9 cellular contexts compared by ENCODE assay signal in genomic region chr11:124623861-124624525, GRCh38. TPM values are rescaled to one million over a fixed set of nuclear protein-coding genes. Genes with fewer than 3 reads are reported as not detected.
DNase-seq lines count a peak whose midpoint lies in the region; ATAC-seq and TF ChIP-seq lines count a peak whose summit lies in the region.
"Had no signal": no experiment of that assay in that cellular context is flagged by ENCODE, and none has a peak within 500 bp of the region (broad histone marks: within the 10 kb centered on the region; RNA-seq: fewer than 3 reads in every experiment).

No MANE protein-coding gene starts in this region.

- peaks cover 4% of the 10 kb centered on the region for H3K4me1 ChIP-seq in testis

- peak overlapping the region; percentile 80 for H3K4me3 Mint-ChIP-seq in activated CD8-positive, alpha-beta memory T cell treated with anti-CD3 and anti-CD28 coated beads, Interleukin-2, amount 10 ng/mL, durations not matched to agents 7 days and 5 days
- H3K4me3 Mint-ChIP-seq in activated naive CD8-positive, alpha-beta T cell treated with anti-CD3 and anti-CD28 coated beads for 36 hours: peak overlapping the region; percentile 93

- intact Hi-C loops in testis (cut with DNase I; ENCODE audit: low total_unique reads): no loop called here

- H3K36me3 ChIP-seq in testis (ENCODE audit: low read depth, missing control alignments): no peaks in the 10 kb centered on the region

- H3K36me3 Mint-ChIP-seq in activated CD8-positive, alpha-beta memory T cell treated with anti-CD3 and anti-CD28 coated beads, Interleukin-2, amount 10 ng/mL, durations not matched to agents 7 days and 5 days: peaks cover 27% of the 10 kb centered on the region
- H3K36me3 Mint-ChIP-seq in activated naive CD8-positive, alpha-beta T cell treated with anti-CD3 and anti-CD28 coated beads for 36 hours: peaks cover 22% of the 10 kb centered on the region

- DNase-seq in activated CD8-positive, alpha-beta memory T cell treated with anti-CD3 and anti-CD28 coated beads, Interleukin-2, amount 10 ng/mL, durations not matched to agents 7 days and 5 days: no peak
- no peak for DNase-seq in activated CD8-positive, alpha-beta memory T cell treated with anti-CD3 and anti-CD28 coated beads, Interleukin-2, amount 50 U/mL, for 4 hours
- no peak for DNase-seq in activated naive CD8-positive, alpha-beta T cell treated with anti-CD3 and anti-CD28 coated beads for 36 hours
- DNase-seq in iris pigment epithelial cell (ENCODE audit: low read depth) (peak; percentile 39), testis (no peak), NCI-H1694 (lab: John Stamatoyannopoulos, UW) (no peak), cerebellum (ENCODE audit: low spot score) (no peak)

- no peak for ATAC-seq in activated CD8-positive, alpha-beta memory T cell treated with anti-CD3 and anti-CD28 coated beads, Interleukin-2, amount 10 ng/mL, durations not matched to agents 7 days and 5 days
- ATAC-seq in HG02610 (IDR thresholded peaks at IDR 0.05; ENCODE audit: unreplicated experiment): no peak

- no peaks in the 10 kb centered on the region for H3K9me3 Mint-ChIP-seq in activated CD8-positive, alpha-beta memory T cell treated with anti-CD3 and anti-CD28 coated beads, Interleukin-2, amount 10 ng/mL, durations not matched to agents 7 days and 5 days (ENCODE audit: low read depth)
- H3K9me3 Mint-ChIP-seq in activated naive CD8-positive, alpha-beta T cell treated with anti-CD3 and anti-CD28 coated beads for 36 hours: no peaks in the 10 kb centered on the region

- peak overlapping the region; percentile 81 for H3K27ac Mint-ChIP-seq in activated CD8-positive, alpha-beta memory T cell treated with anti-CD3 and anti-CD28 coated beads, Interleukin-2, amount 10 ng/mL, durations not matched to agents 7 days and 5 days
- peak overlapping the region; percentile 94 for H3K27ac Mint-ChIP-seq in activated naive CD8-positive, alpha-beta T cell treated with anti-CD3 and anti-CD28 coated beads for 36 hours

- no peak overlapping the region for H3K27ac ChIP-seq in testis

- H3K27me3 Mint-ChIP-seq in activated CD8-positive, alpha-beta memory T cell treated with anti-CD3 and anti-CD28 coated beads, Interleukin-2, amount 10 ng/mL, durations not matched to agents 7 days and 5 days: peaks cover 10% of the 10 kb centered on the region
- no peaks in the 10 kb centered on the region for H3K27me3 Mint-ChIP-seq in activated naive CD8-positive, alpha-beta T cell treated with anti-CD3 and anti-CD28 coated beads for 36 hours

- CTCF ChIA-PET in activated CD8-positive, alpha-beta memory T cell treated with anti-CD3 and anti-CD28 coated beads, Interleukin-2, amount 10 ng/mL, durations not matched to agents 7 days and 5 days (lab: Charles Lee): interaction anchor here (1.2 to 1.8 kb wide), 5 partner anchors 20 to 214 kb away, joined by 4 to 8 read pairs (median 5); no protein-coding TSS in a partner anchor

- TF ChIP-seq CTCF in testis (IDR thresholded peaks at IDR 0.05): no peak

- H3K4me1 Mint-ChIP-seq in activated CD8-positive, alpha-beta memory T cell treated with anti-CD3 and anti-CD28 coated beads, Interleukin-2, amount 10 ng/mL, durations not matched to agents 7 days and 5 days: peaks cover 30% of the 10 kb centered on the region
- peaks cover 25% of the 10 kb centered on the region for H3K4me1 Mint-ChIP-seq in activated naive CD8-positive, alpha-beta T cell treated with anti-CD3 and anti-CD28 coated beads for 36 hours

- H3K9me3 ChIP-seq in testis: no peaks in the 10 kb centered on the region

- TF ChIP-seq POLR2A in testis (IDR thresholded peaks at IDR 0.05): no peak

- H3K4me3 ChIP-seq in testis: peak overlapping the region; percentile 90 to 96

- WGBS in testis, 2 donors: 46 to 63% methylated on average over 4 of the region's 4 CpGs

- H3K27me3 ChIP-seq in testis: no peaks in the 10 kb centered on the region

RNA-seq across cellular contexts. Expression of gene TBRG1, which starts 1.3 kb away (rescaled TPM):
- 10 to 100 TPM; 44.5 to 48.5 TPM for total RNA-seq in activated CD8-positive, alpha-beta memory T cell treated with anti-CD3 and anti-CD28 coated beads, Interleukin-2, amount 10 ng/mL, durations not matched to agents 7 days and 5 days
- total RNA-seq in activated naive CD8-positive, alpha-beta T cell treated with anti-CD3 and anti-CD28 coated beads for 36 hours: 10 to 100 TPM; 37.8 to 38.2 TPM
- total RNA-seq in testis (10 to 100 TPM; 25.2 to 35.7 TPM), cerebellum (31.5 TPM)
- polyA plus RNA-seq in testis (ENCODE audit: insufficient read depth, low read depth, low replicate concordance): 38.8 TPM

RNA-seq across cellular contexts. Expression of gene PANX3, which starts 12.8 kb away (rescaled TPM):
- total RNA-seq in activated CD8-positive, alpha-beta memory T cell treated with anti-CD3 and anti-CD28 coated beads, Interleukin-2, amount 10 ng/mL, durations not matched to agents 7 days and 5 days: not detected
- total RNA-seq in activated naive CD8-positive, alpha-beta T cell treated with anti-CD3 and anti-CD28 coated beads for 36 hours: not detected
- total RNA-seq in testis (under 1 TPM in 1 of 2 donors, not detected in 1; 0.43 TPM), cerebellum (not detected)
- 0.18 TPM for polyA plus RNA-seq in testis (ENCODE audit: insufficient read depth, low read depth, low replicate concordance)
- polyA plus RNA-seq: adipose tissue had no signal

RNA-seq across cellular contexts. Expression of gene SIAE, which starts 49.5 kb away (rescaled TPM):
- total RNA-seq in activated CD8-positive, alpha-beta memory T cell treated with anti-CD3 and anti-CD28 coated beads, Interleukin-2, amount 10 ng/mL, durations not matched to agents 7 days and 5 days: 1 to 10 TPM; 3.8 to 4.1 TPM
- total RNA-seq in activated naive CD8-positive, alpha-beta T cell treated with anti-CD3 and anti-CD28 coated beads for 36 hours: 1 to 10 TPM; 4.5 to 6.9 TPM
- 10 to 100 TPM; 14.5 to 16.1 TPM for total RNA-seq in testis
- polyA plus RNA-seq in testis (ENCODE audit: insufficient read depth, low read depth, low replicate concordance): 15.3 TPM
- 8.0 TPM for total RNA-seq in cerebellum

RNA-seq across cellular contexts. Expression of gene SPA17, which starts 49.7 kb away (rescaled TPM):
- total RNA-seq in activated CD8-positive, alpha-beta memory T cell treated with anti-CD3 and anti-CD28 coated beads, Interleukin-2, amount 10 ng/mL, durations not matched to agents 7 days and 5 days: 1 to 10 TPM; 2.4 to 2.9 TPM
- total RNA-seq in activated naive CD8-positive, alpha-beta T cell treated with anti-CD3 and anti-CD28 coated beads for 36 hours: 1 to 10 TPM; 3.4 to 4.7 TPM
- 100 to 1,000 TPM in 1 of 2 donors, 10 to 100 TPM in 1; 97.5 to 170 TPM for total RNA-seq in testis
- 405 TPM for polyA plus RNA-seq in testis (ENCODE audit: insufficient read depth, low read depth, low replicate concordance)
- 4.5 TPM for total RNA-seq in cerebellum

RNA-seq across cellular contexts. Expression of gene OR8A1, which starts 54.2 kb away (rescaled TPM):
- total RNA-seq in activated CD8-positive, alpha-beta memory T cell treated with anti-CD3 and anti-CD28 coated beads, Interleukin-2, amount 10 ng/mL, durations not matched to agents 7 days and 5 days: not detected
- not detected for total RNA-seq in activated naive CD8-positive, alpha-beta T cell treated with anti-CD3 and anti-CD28 coated beads for 36 hours
- total RNA-seq in testis (under 1 TPM; 0.31 to 0.50 TPM), cerebellum (not detected)
- 0.29 TPM for polyA plus RNA-seq in testis (ENCODE audit: insufficient read depth, low read depth, low replicate concordance)
